27 cellular contexts compared by ENCODE assay signal in the genomic region with DNA sequence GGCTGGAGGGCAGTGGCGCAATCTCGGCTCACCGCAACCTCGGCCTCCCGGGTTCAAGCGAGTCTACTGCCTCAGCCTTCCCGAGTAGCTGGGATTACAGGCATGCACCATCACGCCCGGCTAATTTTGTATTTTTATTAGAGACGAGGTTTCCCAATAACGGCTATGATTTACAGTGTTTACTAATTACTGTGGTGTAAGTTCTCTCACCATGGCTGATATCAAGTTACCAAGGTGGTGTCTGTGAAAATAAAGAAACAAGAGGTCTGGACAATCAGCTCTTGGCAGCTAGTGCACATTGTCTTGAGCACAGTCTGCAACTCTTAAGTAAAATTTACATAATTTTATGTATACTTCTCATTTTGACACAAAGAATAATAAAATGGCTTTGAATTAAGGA.
"Had no signal": no experiment of that assay in that cellular context is flagged by ENCODE, and none has a peak within 500 bp of the region (broad histone marks: within the 10 kb centered on the region; RNA-seq: fewer than 3 reads in every experiment).

No MANE protein-coding gene starts in this region.

- H3K4me1 Mint-ChIP-seq: activated naive CD4-positive, alpha-beta T cell treated with anti-CD3 and anti-CD28 coated beads, Interleukin-2, amount 50 U/mL, for 24 hours; activated naive CD8-positive, alpha-beta T cell treated with anti-CD3 and anti-CD28 coated beads, Interleukin-2, amount 50 U/mL, for 24 hours; activated T-helper 17 cell treated with anti-CD3 and anti-CD28 coated beads, Interleukin-2, amount 50 U/mL, for 72 hours; natural killer cell had no signal

- H3K27me3 Mint-ChIP-seq: activated naive CD4-positive, alpha-beta T cell treated with anti-CD3 and anti-CD28 coated beads, Interleukin-2, amount 50 U/mL, for 24 hours; activated naive CD8-positive, alpha-beta T cell treated with anti-CD3 and anti-CD28 coated beads, Interleukin-2, amount 50 U/mL, for 24 hours; activated T-helper 17 cell treated with anti-CD3 and anti-CD28 coated beads, Interleukin-2, amount 50 U/mL, for 72 hours; dendritic cell treated with granulocyte-macrophage colony-stimulating factor and Interleukin-4, amounts not matched to agents 40 ng/mL and 50 ng/mL, for 4 days had no signal

- H3K27me3 ChIP-seq: breast epithelium, esophagus muscularis mucosa, foreskin keratinocyte, heart left ventricle, left lung, right lobe of liver, testis, transverse colon had no signal

- ATAC-seq: activated CD4-positive, CD25-positive, alpha-beta regulatory T cell treated with anti-CD3 and anti-CD28 coated beads, Interleukin-2, amount 50 U/mL, for 24 hours; activated naive CD8-positive, alpha-beta T cell treated with anti-CD3 and anti-CD28 coated beads, Interleukin-2, amount 50 U/mL, for 24 hours; activated T-helper 17 cell treated with anti-CD3 and anti-CD28 coated beads, Interleukin-2, amount 50 U/mL, for 72 hours; foreskin keratinocyte; heart left ventricle; left lung; lower lobe of right lung; natural killer cell; right lobe of liver; stimulated activated naive CD8-positive, alpha-beta T cell treated with anti-CD3 and anti-CD28 coated beads, Interleukin-15, Interleukin-2, amounts not matched to agents 100 U/mL and 50 U/mL, for 24 hours had no signal

- H3K4me1 ChIP-seq: breast epithelium, esophagus muscularis mucosa, foreskin keratinocyte, heart left ventricle, left lung, lower lobe of right lung, right lobe of liver, testis, transverse colon had no signal

- H3K9me3 ChIP-seq: breast epithelium, esophagus muscularis mucosa, heart left ventricle, left lung, lower lobe of right lung, right lobe of liver, testis, transverse colon had no signal

- DNase-seq: activated CD4-positive, alpha-beta T cell treated with anti-CD3 and anti-CD28 coated beads for 48 hours; activated CD4-positive, alpha-beta T cell treated with anti-CD3 and anti-CD28 coated beads, Interleukin-2, amount 50 U/mL, for 48 hours; activated CD8-positive, alpha-beta memory T cell treated with anti-CD3 and anti-CD28 coated beads, Interleukin-2, amount 50 U/mL, for 4 hours; activated gamma-delta T cell treated with Interleukin-2 at 50 U/mL for 16 hours; activated naive CD8-positive, alpha-beta T cell treated with anti-CD3 and anti-CD28 coated beads, Interleukin-2, amount 50 U/mL, for 24 hours; activated T-cell treated with anti-CD3 and anti-CD28 coated beads, Interleukin-2, amount 50 U/mL, for 1 hour; central memory CD4-positive, alpha-beta T cell; foreskin keratinocyte; kidney glomerular epithelial cell; lower lobe of right lung; mesenchymal stem cell; natural killer cell; right lobe of liver; stimulated activated CD4-positive, alpha-beta T cell treated with anti-CD3 and anti-CD28 coated beads, Interleukin-4, amount 100 ng/mL, for 1 hour; stimulated activated naive CD8-positive, alpha-beta T cell treated with anti-CD3 and anti-CD28 coated beads, Interleukin-15, Interleukin-2, amounts not matched to agents 100 U/mL and 50 U/mL, for 24 hours; T-helper 9 cell; testis; transverse colon; WERI-Rb-1 had no signal

- H3K9me3 Mint-ChIP-seq: activated naive CD4-positive, alpha-beta T cell treated with anti-CD3 and anti-CD28 coated beads, Interleukin-2, amount 50 U/mL, for 24 hours; activated naive CD8-positive, alpha-beta T cell treated with anti-CD3 and anti-CD28 coated beads, Interleukin-2, amount 50 U/mL, for 24 hours; activated T-helper 17 cell treated with anti-CD3 and anti-CD28 coated beads, Interleukin-2, amount 50 U/mL, for 72 hours; dendritic cell treated with granulocyte-macrophage colony-stimulating factor and Interleukin-4, amounts not matched to agents 40 ng/mL and 50 ng/mL, for 4 days had no signal

- H3K4me3 Mint-ChIP-seq: activated naive CD4-positive, alpha-beta T cell treated with anti-CD3 and anti-CD28 coated beads, Interleukin-2, amount 50 U/mL, for 24 hours; activated naive CD8-positive, alpha-beta T cell treated with anti-CD3 and anti-CD28 coated beads, Interleukin-2, amount 50 U/mL, for 24 hours; activated T-helper 17 cell treated with anti-CD3 and anti-CD28 coated beads, Interleukin-2, amount 50 U/mL, for 72 hours; dendritic cell treated with granulocyte-macrophage colony-stimulating factor and Interleukin-4, amounts not matched to agents 40 ng/mL and 50 ng/mL, for 4 days; natural killer cell had no signal

- H3K4me3 ChIP-seq: breast epithelium, esophagus muscularis mucosa, heart left ventricle, left lung, lower lobe of right lung, right lobe of liver, testis, transverse colon had no signal

- H3K27ac ChIP-seq: breast epithelium, esophagus muscularis mucosa, foreskin keratinocyte, heart left ventricle, left lung, lower lobe of right lung, right lobe of liver, testis, transverse colon, WERI-Rb-1 had no signal

- H3K36me3 Mint-ChIP-seq: activated naive CD4-positive, alpha-beta T cell treated with anti-CD3 and anti-CD28 coated beads, Interleukin-2, amount 50 U/mL, for 24 hours; natural killer cell had no signal

- H3K36me3 ChIP-seq: breast epithelium, esophagus muscularis mucosa, heart left ventricle, left lung, lower lobe of right lung, right lobe of liver, transverse colon, WERI-Rb-1 had no signal

- H3K27ac Mint-ChIP-seq: activated naive CD4-positive, alpha-beta T cell treated with anti-CD3 and anti-CD28 coated beads, Interleukin-2, amount 50 U/mL, for 24 hours; activated naive CD8-positive, alpha-beta T cell treated with anti-CD3 and anti-CD28 coated beads, Interleukin-2, amount 50 U/mL, for 24 hours; activated T-helper 17 cell treated with anti-CD3 and anti-CD28 coated beads, Interleukin-2, amount 50 U/mL, for 72 hours; dendritic cell treated with granulocyte-macrophage colony-stimulating factor and Interleukin-4, amounts not matched to agents 40 ng/mL and 50 ng/mL, for 4 days; natural killer cell had no signal
